ENCODE assay signal across 8 cellular contexts in the genomic region with DNA sequence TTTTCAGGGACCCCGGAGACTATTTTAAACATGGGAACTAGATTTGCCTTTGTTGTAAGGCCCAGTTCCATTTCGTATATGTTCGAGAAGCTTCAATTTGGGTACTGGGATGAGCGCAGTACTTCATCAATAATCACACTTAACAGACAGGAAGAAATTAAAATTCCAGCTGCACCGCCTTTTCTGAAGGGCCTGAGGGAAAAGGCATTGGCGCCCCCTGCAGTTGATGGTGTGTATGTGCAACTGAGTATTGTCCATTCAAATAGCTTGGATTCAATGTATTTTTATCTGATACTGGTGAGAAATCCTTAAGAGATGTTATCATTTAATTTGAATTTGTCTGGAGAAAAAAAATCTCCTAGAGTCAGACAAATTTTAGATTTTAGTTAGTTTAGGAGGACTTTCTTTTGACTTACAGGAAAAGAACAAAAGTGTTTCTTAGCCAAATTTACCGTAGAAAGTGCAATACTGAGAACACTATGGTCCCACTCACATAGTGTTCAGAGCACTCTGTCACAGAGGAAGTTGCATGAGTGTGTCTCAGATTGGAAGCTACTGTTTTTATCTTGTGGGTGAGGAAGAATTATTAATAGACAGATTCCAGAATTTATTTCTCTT. TPM values are rescaled to one million over a fixed set of nuclear protein-coding genes. Genes with fewer than 3 reads are reported as not detected.
DNase-seq lines count a peak whose midpoint lies in the region; ATAC-seq, FAIRE-seq and TF ChIP-seq lines count a peak whose summit lies in the region.

No MANE protein-coding gene starts in this region.

- H3K27me3 ChIP-seq in GM06990 (replicated peaks; ENCODE audit: control insufficient read depth, insufficient read depth, low read length) (no peaks in the 10 kb centered on the region; the same call in 1 of the 2 replicates), ovary (no peaks in the 10 kb centered on the region)

- peak; percentile 79 to 88 for TF ChIP-seq RAD21 in A549 (conservative IDR thresholded peaks at IDR 0.05 in 1 of 2, IDR thresholded peaks at IDR 0.05 in 1 of 2)

- TF ChIP-seq POLR2A in A549 (IDR thresholded peaks at IDR 0.05; ENCODE audit: low read length) (no peak), ovary (IDR thresholded peaks at IDR 0.05) (no peak)

- no peaks in the 10 kb centered on the region for H3K36me3 ChIP-seq in GM06990 (ENCODE audit: control insufficient read depth, insufficient read depth, low read length)
- H3K36me3 ChIP-seq in ovary: no peaks in the 10 kb centered on the region

- DNase-seq in A549 (ENCODE audit: low read depth in 1 of 2, low spot score in 1 of 2) (peak; percentile 13 to 68), GM06990 (ENCODE audit: extremely low read depth, insufficient read length) (no peak), NCI-H226 (peak; percentile 33), globus pallidus (ENCODE audit: low spot score) (peak; percentile 60), ovary (peak; percentile 32 to 76 (median 62))
- peak; percentile 20 for DNase-seq in activated CD8-positive, alpha-beta memory T cell treated with anti-CD3 and anti-CD28 coated beads, Interleukin-2, amount 50 U/mL, for 4 hours

- peak; percentile 79 for FAIRE-seq in A549 (lab: Jason Lieb, UNC)

- H3K4me3 ChIP-seq in A549: no peak overlapping the region
- H3K4me3 ChIP-seq in GM06990 (replicated peaks; ENCODE audit: low read depth, low read length): no peak overlapping the region
- H3K4me3 ChIP-seq in ovary: no peak overlapping the region

- H3K27ac ChIP-seq in A549: no peak overlapping the region
- no peak overlapping the region for H3K27ac ChIP-seq in ovary

- H3K4me2 ChIP-seq in A549: no peak overlapping the region

- TF ChIP-seq CTCF in A549 (IDR thresholded peaks at IDR 0.05) (peak; percentile 95), GM06990 (IDR thresholded peaks at IDR 0.05; ENCODE audit: insufficient read depth, low read length, poor library complexity, severe bottlenecking) (peak; percentile 85), ovary (IDR thresholded peaks at IDR 0.05) (peak; percentile 58 to 82 (median 74))

- intact Hi-C loops in ovary (cut with DNase I): loop anchor here in 1 of 4 donors (10.0 kb wide), 2 partner anchors 216 to 406 kb away; no protein-coding TSS in a partner anchor

- POLR2A ChIA-PET in A549 (lab: Yijun Ruan, JAX): no interaction called here

- CTCF ChIA-PET in A549 (lab: Yijun Ruan, JAX): interaction anchor here (0.5 to 6.6 kb wide), 86 partner anchors 8 to 1195 kb away, joined by 3 to 64 read pairs (median 4); no protein-coding TSS in a partner anchor

- WGBS in A549 (ENCODE audit: missing lambda C conversion rate): 28% methylated on average over 7 of the region's 7 CpGs
- WGBS in ovary, 3 donors: 31 to 35% (median 33%) methylated on average over 7 of the region's 7 CpGs

- no peak for TF ChIP-seq EP300 in A549 (IDR thresholded peaks at IDR 0.05)
- TF ChIP-seq EP300 in ovary (IDR thresholded peaks at IDR 0.05): no peak

- H3K9me3 ChIP-seq in A549 (no peaks in the 10 kb centered on the region), ovary (no peaks in the 10 kb centered on the region)

- ATAC-seq in A549: peak in 1 of 2 experiments; percentile 30; a peak in 1 of 6 replicates
- no peak for ATAC-seq in HG03571 (IDR thresholded peaks at IDR 0.05; ENCODE audit: unreplicated experiment)
- ATAC-seq in GM19455 (IDR thresholded peaks at IDR 0.05; ENCODE audit: unreplicated experiment): no peak

- H3K4me1 ChIP-seq in A549 (peaks cover 2% of the 10 kb centered on the region; the same call in 1 of the 3 replicates), ovary (ENCODE audit: insufficient read depth) (no peaks in the 10 kb centered on the region)

TF ChIP-seq in A549, 52 proteins besides CTCF, POLR2A, EP300 and RAD21:
- no peak for TF ChIP-seq MAZ (IDR thresholded peaks at IDR 0.05; ENCODE audit: borderline replicate concordance, low read depth, low read length)
- no peak for TF ChIP-seq ZSCAN20 (CRISPR knock-in tag; IDR thresholded peaks at IDR 0.05)
- peak; percentile 57 for TF ChIP-seq SMC3 (IDR thresholded peaks at IDR 0.05)

RNA-seq across cellular contexts. Expression of a gene that starts 5.4 kb away (rescaled TPM):
- 0.23 and 0.30 TPM in 2 replicates for polyA plus RNA-seq in A549 (2011; rRNA removed)
- polyA plus RNA-seq in A549 (2012; cell fraction: cytosol; rRNA removed): not detected in 2 replicates
- 0.04 and 0.26 TPM in 2 replicates for polyA plus RNA-seq in A549 (2012; cell fraction: nucleus; rRNA removed)
- polyA plus RNA-seq in A549 (2017; fragmentation: RNase III; extraction: RNeasy Plus Mini Kit Qiagen cat#74134 plus additional on column Dnase treatment): 0.22 to 0.35 TPM (median 0.25 TPM) in 3 replicates
- polyA minus RNA-seq in A549 (2011; rRNA and poly(A)+ RNA removed): 1.4 TPM in 1 of 2 replicates, not detected in the other
- 100 to 1,000 TPM in 1 of 7 donors, 10 to 100 TPM in 6; 10.3 to 120 (median 49.6) TPM for total RNA-seq in ovary
- 10 to 100 TPM; 15.5 to 39.7 TPM for polyA plus RNA-seq in ovary

Comparison
In these comparisons a context has a peak if more than half of its experiments do, and no peak if none do; other contexts are left out.
1. RNA of a gene that starts 5.4 kb away (polyA plus RNA-seq): 15.5 to 39.7 TPM in ovary; 0.04 to 0.35 TPM in A549; every median in the first group is over 10 times any median in the second.
2. Peak in every context shown above with its lines, with median percentiles within 50 percentile points of each other: CTCF ChIP-seq.